ENCODE assay signal across 8 cellular contexts in the genomic region with DNA sequence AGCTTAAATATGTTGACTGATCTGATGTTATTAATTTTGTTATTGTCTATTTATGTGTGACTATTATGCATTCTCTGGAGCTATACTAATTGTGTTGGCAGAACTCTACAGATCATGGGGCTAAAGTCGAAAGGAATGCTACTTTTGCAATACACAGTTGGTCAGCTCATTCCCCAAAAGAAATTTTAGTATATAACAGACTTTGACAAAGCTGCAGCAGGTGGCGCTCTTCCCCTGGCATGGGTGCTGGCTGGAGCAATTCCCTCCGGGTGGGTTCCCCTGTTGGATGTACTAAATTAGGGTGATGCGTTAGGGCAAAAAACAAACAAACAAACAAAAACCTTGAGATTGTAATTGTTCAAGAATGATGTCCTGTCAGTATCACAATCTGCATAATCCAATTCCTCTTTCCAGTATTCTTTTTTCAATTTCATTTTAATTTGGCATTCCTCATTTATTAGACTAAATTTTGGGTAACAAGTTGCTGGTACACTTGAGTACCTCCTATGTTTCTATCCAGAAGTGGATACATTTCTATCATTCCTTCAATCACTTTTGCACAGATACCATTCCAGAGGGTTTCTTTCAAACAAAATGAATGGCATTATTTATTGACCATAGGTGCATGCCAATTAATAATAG.
A peak's percentile ranks its signal among the peaks of the same experiment; 100 is the strongest.
DNase-seq lines count a peak whose midpoint lies in the region; ATAC-seq and TF ChIP-seq lines count a peak whose summit lies in the region.

No MANE protein-coding gene starts in this region.

- TF ChIP-seq CTCF in colonic mucosa (IDR thresholded peaks at IDR 0.05) (peak; percentile 45), vagina (IDR thresholded peaks at IDR 0.05) (no peak)

- H3K9ac ChIP-seq in NT2/D1 (ENCODE audit: insufficient read length, low read depth) = no peak overlapping the region
- H3K9ac ChIP-seq in colonic mucosa (ENCODE audit: low read depth in 2 of 2, low read length in 2 of 2) = no peak overlapping the region

- H3K36me3 ChIP-seq in NT2/D1 (ENCODE audit: insufficient read depth, insufficient read length, low read length) (no peaks in the 10 kb centered on the region), colonic mucosa (no peaks in the 10 kb centered on the region), vagina (no peaks in the 10 kb centered on the region)

- H3K27me3 ChIP-seq in NT2/D1 (ENCODE audit: insufficient read depth, insufficient read length) (no peaks in the 10 kb centered on the region), colonic mucosa (no peaks in the 10 kb centered on the region), vagina (no peaks in the 10 kb centered on the region)

- H3K4me1 ChIP-seq in NT2/D1 (ENCODE audit: insufficient read depth, insufficient read length) (no peaks in the 10 kb centered on the region), colonic mucosa (no peaks in the 10 kb centered on the region), vagina (no peaks in the 10 kb centered on the region)

- H3K27ac ChIP-seq in colonic mucosa (no peak overlapping the region), vagina (no peak overlapping the region)

- ATAC-seq in HG03442 (IDR thresholded peaks at IDR 0.05; ENCODE audit: unreplicated experiment) (peak; percentile 53), HG02884 (IDR thresholded peaks at IDR 0.05; ENCODE audit: unreplicated experiment) (no peak)

- no peak for TF ChIP-seq POLR2A in vagina (IDR thresholded peaks at IDR 0.05)

- DNase-seq in 8988T (peak; percentile 5), GDM1 (lab: John Stamatoyannopoulos, UW) (peak; percentile 27), NT2/D1 (ENCODE audit: low read depth, low spot score) (peak; percentile 52), colonic mucosa (peak; percentile 35), midbrain (lab: John Stamatoyannopoulos, UW) (peak; percentile 5), vagina (ENCODE audit: extremely low spot score in 2 of 2) (no peak)

- H3K4me3 ChIP-seq in NT2/D1 (ENCODE audit: insufficient read length, low read depth) = no peak overlapping the region
- H3K4me3 ChIP-seq in colonic mucosa = no peak overlapping the region
- H3K4me3 ChIP-seq in vagina = no peak overlapping the region

- intact Hi-C loops in colonic mucosa (cut with DNase I) (loop anchor here (5.0 kb wide), 1 partner anchor 741 kb away; no protein-coding TSS in a partner anchor), vagina (cut with DNase I) (no loop called here)

- no peaks in the 10 kb centered on the region for H3K9me3 ChIP-seq in NT2/D1 (ENCODE audit: insufficient read depth, low read length)
- no peaks in the 10 kb centered on the region for H3K9me3 ChIP-seq in colonic mucosa
- H3K9me3 ChIP-seq in vagina = no peaks in the 10 kb centered on the region

Comparison
In these comparisons a context has a peak if more than half of its experiments do, and no peak if none do; other contexts are left out.
1. DNase-seq: peak in 8988T (single experiment), GDM1 (single experiment), NT2/D1 (single experiment), colonic mucosa (single experiment) and midbrain (single experiment); none in vagina (0 of 2).